In genomic region chr2:178195390-178196166, GRCh38 we compare ENCODE assay signal across 1 cellular context.
TF ChIP-seq lines count a peak whose summit lies in the region.

No MANE protein-coding gene starts in this region.

TF ChIP-seq in GM23338, 12 proteins besides CTCF, POLR2A, EP300 and RAD21 (continued from another document):
- TF ChIP-seq, protein P1, sequence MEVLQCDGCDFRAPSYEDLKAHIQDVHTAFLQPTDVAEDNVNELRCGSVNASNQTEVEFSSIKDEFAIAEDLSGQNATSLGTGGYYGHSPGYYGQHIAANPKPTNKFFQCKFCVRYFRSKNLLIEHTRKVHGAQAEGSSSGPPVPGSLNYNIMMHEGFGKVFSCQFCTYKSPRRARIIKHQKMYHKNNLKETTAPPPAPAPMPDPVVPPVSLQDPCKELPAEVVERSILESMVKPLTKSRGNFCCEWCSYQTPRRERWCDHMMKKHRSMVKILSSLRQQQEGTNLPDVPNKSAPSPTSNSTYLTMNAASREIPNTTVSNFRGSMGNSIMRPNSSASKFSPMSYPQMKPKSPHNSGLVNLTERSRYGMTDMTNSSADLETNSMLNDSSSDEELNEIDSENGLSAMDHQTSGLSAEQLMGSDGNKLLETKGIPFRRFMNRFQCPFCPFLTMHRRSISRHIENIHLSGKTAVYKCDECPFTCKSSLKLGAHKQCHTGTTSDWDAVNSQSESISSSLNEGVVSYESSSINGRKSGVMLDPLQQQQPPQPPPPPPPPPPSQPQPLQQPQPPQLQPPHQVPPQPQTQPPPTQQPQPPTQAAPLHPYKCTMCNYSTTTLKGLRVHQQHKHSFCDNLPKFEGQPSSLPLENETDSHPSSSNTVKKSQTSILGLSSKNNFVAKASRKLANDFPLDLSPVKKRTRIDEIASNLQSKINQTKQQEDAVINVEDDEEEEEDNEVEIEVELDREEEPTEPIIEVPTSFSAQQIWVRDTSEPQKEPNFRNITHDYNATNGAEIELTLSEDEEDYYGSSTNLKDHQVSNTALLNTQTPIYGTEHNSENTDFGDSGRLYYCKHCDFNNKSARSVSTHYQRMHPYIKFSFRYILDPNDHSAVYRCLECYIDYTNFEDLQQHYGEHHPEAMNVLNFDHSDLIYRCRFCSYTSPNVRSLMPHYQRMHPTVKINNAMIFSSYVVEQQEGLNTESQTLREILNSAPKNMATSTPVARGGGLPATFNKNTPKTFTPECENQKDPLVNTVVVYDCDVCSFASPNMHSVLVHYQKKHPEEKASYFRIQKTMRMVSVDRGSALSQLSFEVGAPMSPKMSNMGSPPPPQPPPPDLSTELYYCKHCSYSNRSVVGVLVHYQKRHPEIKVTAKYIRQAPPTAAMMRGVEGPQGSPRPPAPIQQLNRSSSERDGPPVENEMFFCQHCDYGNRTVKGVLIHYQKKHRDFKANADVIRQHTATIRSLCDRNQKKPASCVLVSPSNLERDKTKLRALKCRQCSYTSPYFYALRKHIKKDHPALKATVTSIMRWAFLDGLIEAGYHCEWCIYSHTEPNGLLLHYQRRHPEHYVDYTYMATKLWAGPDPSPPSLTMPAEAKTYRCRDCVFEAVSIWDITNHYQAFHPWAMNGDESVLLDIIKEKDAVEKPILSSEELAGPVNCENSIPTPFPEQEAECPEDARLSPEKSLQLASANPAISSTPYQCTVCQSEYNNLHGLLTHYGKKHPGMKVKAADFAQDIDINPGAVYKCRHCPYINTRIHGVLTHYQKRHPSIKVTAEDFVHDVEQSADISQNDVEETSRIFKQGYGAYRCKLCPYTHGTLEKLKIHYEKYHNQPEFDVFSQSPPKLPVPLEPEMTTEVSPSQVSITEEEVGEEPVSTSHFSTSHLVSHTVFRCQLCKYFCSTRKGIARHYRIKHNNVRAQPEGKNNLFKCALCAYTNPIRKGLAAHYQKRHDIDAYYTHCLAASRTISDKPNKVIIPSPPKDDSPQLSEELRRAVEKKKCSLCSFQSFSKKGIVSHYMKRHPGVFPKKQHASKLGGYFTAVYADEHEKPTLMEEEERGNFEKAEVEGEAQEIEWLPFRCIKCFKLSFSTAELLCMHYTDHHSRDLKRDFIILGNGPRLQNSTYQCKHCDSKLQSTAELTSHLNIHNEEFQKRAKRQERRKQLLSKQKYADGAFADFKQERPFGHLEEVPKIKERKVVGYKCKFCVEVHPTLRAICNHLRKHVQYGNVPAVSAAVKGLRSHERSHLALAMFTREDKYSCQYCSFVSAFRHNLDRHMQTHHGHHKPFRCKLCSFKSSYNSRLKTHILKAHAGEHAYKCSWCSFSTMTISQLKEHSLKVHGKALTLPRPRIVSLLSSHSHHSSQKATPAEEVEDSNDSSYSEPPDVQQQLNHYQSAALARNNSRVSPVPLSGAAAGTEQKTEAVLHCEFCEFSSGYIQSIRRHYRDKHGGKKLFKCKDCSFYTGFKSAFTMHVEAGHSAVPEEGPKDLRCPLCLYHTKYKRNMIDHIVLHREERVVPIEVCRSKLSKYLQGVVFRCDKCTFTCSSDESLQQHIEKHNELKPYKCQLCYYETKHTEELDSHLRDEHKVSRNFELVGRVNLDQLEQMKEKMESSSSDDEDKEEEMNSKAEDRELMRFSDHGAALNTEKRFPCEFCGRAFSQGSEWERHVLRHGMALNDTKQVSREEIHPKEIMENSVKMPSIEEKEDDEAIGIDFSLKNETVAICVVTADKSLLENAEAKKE (CRISPR knock-in tag; IDR thresholded peaks at IDR 0.05) = no peak
